8 cellular contexts compared by ENCODE assay signal in genomic region chr22:37804886-37805857, GRCh38. TPM values are rescaled to one million over a fixed set of nuclear protein-coding genes. Genes with fewer than 3 reads are reported as not detected.
DNase-seq lines count a peak whose midpoint lies in the region; ATAC-seq and TF ChIP-seq lines count a peak whose summit lies in the region.

No MANE protein-coding gene starts in this region.

- no peaks in the 10 kb centered on the region for H3K9me3 ChIP-seq in CD8-positive, alpha-beta T cell (ENCODE audit: low read length)
- H3K9me3 ChIP-seq in adrenal gland (replicated peaks in 1 of 3) (no peaks in the 10 kb centered on the region), ovary (no peaks in the 10 kb centered on the region), thyroid gland (no peaks in the 10 kb centered on the region)

- no peak for TF ChIP-seq CTCF in CD8-positive, alpha-beta T cell (IDR thresholded peaks at IDR 0.05)
- TF ChIP-seq CTCF in adrenal gland (IDR thresholded peaks at IDR 0.05), result no peak
- TF ChIP-seq CTCF in ovary (IDR thresholded peaks at IDR 0.05), result peak in 1 of 3 donors; percentile 9
- no peak for TF ChIP-seq CTCF in thyroid gland (IDR thresholded peaks at IDR 0.05)

- no peaks in the 10 kb centered on the region for H3K36me3 ChIP-seq in CD8-positive, alpha-beta T cell (ENCODE audit: insufficient read depth, low read length)
- H3K36me3 ChIP-seq in adrenal gland (replicated peaks in 1 of 2), result no peaks in the 10 kb centered on the region
- H3K36me3 ChIP-seq in ovary, result no peaks in the 10 kb centered on the region
- no peaks in the 10 kb centered on the region for H3K36me3 ChIP-seq in thyroid gland

- DNase-seq in CD8-positive, alpha-beta T cell, result peak; percentile 27 to 74 (median 55)
- peak; percentile 36 to 47 for DNase-seq in Kasumi-1 (lab: John Stamatoyannopoulos, UW)
- peak; percentile 21 to 68 (median 54) for DNase-seq in T-cell
- peak; percentile 85 to 94 (median 88) for DNase-seq in adrenal gland
- peak; percentile 95 for DNase-seq in cardiac septum (ENCODE audit: low spot score)
- DNase-seq in ovary, result peak; percentile 82 to 94 (median 91)
- DNase-seq in thyroid gland, result peak; percentile 87 to 88
- DNase-seq in GM19238 (ENCODE audit: insufficient read length, low spot score), result no peak

- CTCF ChIA-PET in CD8-positive, alpha-beta T cell (lab: Charles Lee), result interaction anchor here (1.4 kb wide), 1 partner anchor 13 kb away, joined by 8 read pairs; no protein-coding TSS in a partner anchor
- CTCF ChIA-PET in T-cell (lab: Charles Lee), result interaction anchor here in 1 of 2 donors (0.6 kb wide), 1 partner anchor 52 kb away, joined by 3 read pairs; no protein-coding TSS in a partner anchor

- H3K27ac Mint-ChIP-seq in CD8-positive, alpha-beta T cell, result no peak overlapping the region
- no peak overlapping the region for H3K27ac Mint-ChIP-seq in T-cell

- intact Hi-C loops in CD8-positive, alpha-beta T cell (cut with DNase I, micrococcal nuclease), result loop anchor here (5.0 to 10.0 kb wide), 2 partner anchors 147 to 590 kb away; partner anchors contain the start of genes C22orf23 (in 1 of the 2) and POLR2F (in 1 of the 2)
- intact Hi-C loops in adrenal gland (cut with DNase I), result no loop called here
- intact Hi-C loops in cardiac septum (cut with DNase I), result loop anchor here (5.0 kb wide), 2 partner anchors 42 to 58 kb away; partner anchors contain the start of gene EIF3L
- intact Hi-C loops in ovary (cut with DNase I), result loop anchor here in 1 of 4 donors (5.0 kb wide), 1 partner anchor 143 kb away; no protein-coding TSS in a partner anchor
- intact Hi-C loops in thyroid gland (cut with DNase I), result no loop called here

- ATAC-seq in CD8-positive, alpha-beta T cell, result peak; percentile 19
- peak; percentile 33 to 45 (median 35) for ATAC-seq in T-cell (replicated peaks in 1 of 4)

- H3K27me3 ChIP-seq in CD8-positive, alpha-beta T cell (ENCODE audit: insufficient read depth, low read length), result peaks cover 20% of the 10 kb centered on the region
- no peaks in the 10 kb centered on the region for H3K27me3 ChIP-seq in adrenal gland
- H3K27me3 ChIP-seq in ovary, result no peaks in the 10 kb centered on the region
- H3K27me3 ChIP-seq in thyroid gland, result no peaks in the 10 kb centered on the region

- H3K36me3 Mint-ChIP-seq in CD8-positive, alpha-beta T cell, result no peaks in the 10 kb centered on the region
- no peaks in the 10 kb centered on the region for H3K36me3 Mint-ChIP-seq in T-cell

- POLR2A ChIA-PET in CD8-positive, alpha-beta T cell (lab: Charles Lee), result interaction anchor here (0.9 to 1.2 kb wide), 2 partner anchors 13 to 148 kb away, joined by 3 to 4 read pairs; no protein-coding TSS in a partner anchor
- POLR2A ChIA-PET in T-cell (lab: Charles Lee), result interaction anchor here in 1 of 2 donors (0.5 to 0.6 kb wide), 2 partner anchors 16 to 55 kb away, joined by 5 to 8 read pairs; no protein-coding TSS in a partner anchor

- H3K27me3 Mint-ChIP-seq in CD8-positive, alpha-beta T cell (ENCODE audit: low read depth), result peaks cover 46% of the 10 kb centered on the region
- peaks cover 12 to 59% of the 10 kb centered on the region in 2 donors for H3K27me3 Mint-ChIP-seq in T-cell

- TF ChIP-seq POLR2A in adrenal gland (IDR thresholded peaks at IDR 0.05), result peak; percentile 81 to 89
- TF ChIP-seq POLR2A in ovary (IDR thresholded peaks at IDR 0.05), result peak; percentile 76
- peak in 1 of 2 donors; percentile 84 for TF ChIP-seq POLR2A in thyroid gland (IDR thresholded peaks at IDR 0.05)

- WGBS in adrenal gland, 4 donors, result 6 to 24% (median 8%) methylated on average over 19 to 90 of the region's 90 CpGs
- WGBS in ovary, 3 donors, result 4 to 7% (median 6%) methylated on average over 61 to 90 of the region's 90 CpGs
- 2% methylated on average over 28 to 34 of the region's 90 CpGs for WGBS in thyroid gland, 2 donors

- no peak overlapping the region for H3K27ac ChIP-seq in CD8-positive, alpha-beta T cell (ENCODE audit: low read depth, low read length)
- peak overlapping the region in 4 of 5 donors; percentile 11 to 88 (median 78) for H3K27ac ChIP-seq in adrenal gland
- H3K27ac ChIP-seq in ovary, result peak overlapping the region; percentile 40 to 61
- H3K27ac ChIP-seq in thyroid gland, result peak overlapping the region; percentile 77 to 91 (median 83)

- peaks cover 39% of the 10 kb centered on the region for H3K4me1 Mint-ChIP-seq in CD8-positive, alpha-beta T cell (ENCODE audit: low read depth)
- peaks cover 36 to 49% (median 44%) of the 10 kb centered on the region in 3 donors for H3K4me1 Mint-ChIP-seq in T-cell

- no peak for TF ChIP-seq EP300 in ovary (IDR thresholded peaks at IDR 0.05)

- peak overlapping the region; percentile 45 for H3K4me3 ChIP-seq in CD8-positive, alpha-beta T cell (ENCODE audit: low read depth, low read length)
- H3K4me3 ChIP-seq in adrenal gland, result peak overlapping the region; percentile 25 to 60 (median 27)
- peak overlapping the region; percentile 71 for H3K4me3 ChIP-seq in ovary
- H3K4me3 ChIP-seq in thyroid gland (replicated peaks in 1 of 3), result peak overlapping the region; percentile 22 to 43 (median 34)

- no peaks in the 10 kb centered on the region for H3K9me3 Mint-ChIP-seq in CD8-positive, alpha-beta T cell
- no peaks in the 10 kb centered on the region for H3K9me3 Mint-ChIP-seq in T-cell

- peak overlapping the region; percentile 78 for H3K4me3 Mint-ChIP-seq in CD8-positive, alpha-beta T cell
- peak overlapping the region; percentile 59 to 74 (median 63) for H3K4me3 Mint-ChIP-seq in T-cell

- H3K4me1 ChIP-seq in CD8-positive, alpha-beta T cell (ENCODE audit: insufficient read depth, low read length), result peaks cover 44% of the 10 kb centered on the region
- peaks cover 34 to 52% of the 10 kb centered on the region in 2 donors for H3K4me1 ChIP-seq in adrenal gland (replicated peaks in 1 of 2)
- H3K4me1 ChIP-seq in ovary (ENCODE audit: insufficient read depth), result peaks cover 9% of the 10 kb centered on the region
- H3K4me1 ChIP-seq in thyroid gland, result peaks cover 30 to 45% of the 10 kb centered on the region in 2 donors

RNA-seq across cellular contexts. Expression of gene GCAT, which starts 2.6 kb away (rescaled TPM):
- 1 to 10 TPM; 1.3 to 1.6 TPM for total RNA-seq in CD8-positive, alpha-beta T cell
- total RNA-seq in T-cell (1 to 10 TPM; 1.2 to 3.5 (median 2.3) TPM), adrenal gland (10 to 100 TPM; 20.5 to 87.9 (median 30.4) TPM), cardiac septum (24.0 TPM), ovary (10 to 100 TPM in 3 of 7 donors, 1 to 10 TPM in 4; 2.3 to 17.7 (median 9.9) TPM), thyroid gland (10 to 100 TPM; 30.4 to 59.1 (median 38.2) TPM)
- polyA plus RNA-seq in adrenal gland (10 to 100 TPM; 18.2 to 37.2 (median 37.1) TPM), ovary (10 to 100 TPM in 1 of 2 donors, 1 to 10 TPM in 1; 2.6 to 10.6 TPM)

RNA-seq across cellular contexts. Expression of gene GALR3, which starts 18.0 kb away (rescaled TPM):
- not detected for total RNA-seq in CD8-positive, alpha-beta T cell
- total RNA-seq in T-cell (not detected), adrenal gland (under 1 TPM in 1 of 8 donors, not detected in 7; 0.19 TPM), cardiac septum (not detected), ovary (not detected), thyroid gland (not detected)
- polyA plus RNA-seq in adrenal gland (not detected), ovary (not detected)

RNA-seq across cellular contexts. Expression of gene ANKRD54, which starts 39.0 kb away (rescaled TPM):
- total RNA-seq in CD8-positive, alpha-beta T cell, result 10 to 100 TPM; 18.8 to 21.4 TPM
- total RNA-seq in T-cell (10 to 100 TPM; 19.9 to 29.7 (median 25.9) TPM), adrenal gland (100 to 1,000 TPM in 1 of 8 donors, 10 to 100 TPM in 7; 24.0 to 114 (median 42.2) TPM), cardiac septum (15.7 TPM), ovary (10 to 100 TPM; 28.5 to 48.6 (median 36.2) TPM), thyroid gland (10 to 100 TPM; 54.7 to 75.9 (median 61.5) TPM)
- polyA plus RNA-seq in adrenal gland (10 to 100 TPM; 32.9 to 44.1 (median 40.6) TPM), ovary (10 to 100 TPM; 14.4 to 24.4 TPM)

RNA-seq across cellular contexts. Expression of gene EIF3L, which starts 44.0 kb away (rescaled TPM):
- 100 to 1,000 TPM; 510 to 518 TPM for total RNA-seq in CD8-positive, alpha-beta T cell
- total RNA-seq in T-cell (100 to 1,000 TPM; 428 to 516 (median 483) TPM), adrenal gland (100 to 1,000 TPM; 188 to 474 (median 396) TPM), cardiac septum (255 TPM), ovary (1,000 to 10,000 TPM in 2 of 7 donors, 100 to 1,000 TPM in 5; 534 to 1,344 (median 896) TPM), thyroid gland (100 to 1,000 TPM; 423 to 557 (median 455) TPM)
- polyA plus RNA-seq in adrenal gland (100 to 1,000 TPM; 210 to 425 (median 291) TPM), ovary (1,000 to 10,000 TPM in 1 of 2 donors, 100 to 1,000 TPM in 1; 725 to 1,289 TPM)

Comparison
In these comparisons a context has a peak if more than half of its experiments do, and no peak if none do; other contexts are left out.
1. intact Hi-C loops: an anchor here in CD8-positive, alpha-beta T cell (5.0 to 10.0 kb wide) and cardiac septum (5.0 kb wide); none called in adrenal gland and thyroid gland.